ENCODE assay signal across 8 cellular contexts in genomic region chr17:7717756-7718350, GRCh38. TPM values are rescaled to one million over a fixed set of nuclear protein-coding genes. Genes with fewer than 3 reads are reported as not detected.
DNase-seq lines count a peak whose midpoint lies in the region; ATAC-seq, FAIRE-seq and TF ChIP-seq lines count a peak whose summit lies in the region.

No MANE protein-coding gene starts in this region.

- H3K9me3 ChIP-seq in HepG2 (ENCODE audit: low read length) (no peaks in the 10 kb centered on the region), testis (no peaks in the 10 kb centered on the region)

- no peaks in the 10 kb centered on the region for H3K79me2 ChIP-seq in HepG2 (ENCODE audit: insufficient read depth, low read length)

- ATAC-seq in HepG2, result no peak
- ATAC-seq in GM21786 (IDR thresholded peaks at IDR 0.05; ENCODE audit: unreplicated experiment), result no peak

- DNase-seq in Ammon's horn (ENCODE audit: low spot score) (peak; percentile 56), Kasumi-1 (lab: John Stamatoyannopoulos, UW) (peak; percentile 3 to 11), astrocyte of the cerebellum (ENCODE audit: low read depth) (no peak), HepG2 (ENCODE audit: low spot score) (no peak), testis (no peak), NOMO-1 (lab: John Stamatoyannopoulos, UW; ENCODE audit: unreplicated experiment in 2 of 2) (no peak), NCI-H2196 (lab: John Stamatoyannopoulos, UW; ENCODE audit: unreplicated experiment) (no peak)

- CTCF ChIA-PET in HepG2 (lab: Yijun Ruan, JAX; ENCODE audit: low intra/inter-chr PET ratio, low total read pairs), result interaction anchor here (2.0 kb wide), 1 partner anchor 30 kb away, joined by 5 read pairs; the partner anchor contains the start of gene WRAP53

- H3K9ac ChIP-seq in HepG2 (ENCODE audit: insufficient read depth, low read depth, low read length), result no peak overlapping the region

- H2AFZ ChIP-seq in HepG2 (ENCODE audit: low read length), result no peak overlapping the region

- no peak for TF ChIP-seq RAD21 in HepG2 (CRISPR knock-in tag; IDR thresholded peaks at IDR 0.05)

- no peak for TF ChIP-seq POLR2A in HepG2 (IDR thresholded peaks at IDR 0.05; ENCODE audit: insufficient read depth in 1 of 2, low read depth in 2 of 2, low read length in 2 of 2)
- no peak for TF ChIP-seq POLR2A in testis (IDR thresholded peaks at IDR 0.05)

- FAIRE-seq in HepG2 (lab: Jason Lieb, UNC), result no peak

- H3K27ac ChIP-seq in HepG2 (ENCODE audit: extremely low read length, insufficient read depth, low read length), result no peak overlapping the region
- H3K27ac ChIP-seq in testis, result no peak overlapping the region

- 13% methylated on average over 12 of the region's 16 CpGs for WGBS in HepG2 (ENCODE audit: low lambda C conversion rate)
- WGBS in testis, 2 donors, result 4 to 5% methylated on average over 16 of the region's 16 CpGs

- intact Hi-C loops in HepG2 (cut with micrococcal nuclease; ENCODE audit: unreplicated experiment), result no loop called here
- intact Hi-C loops in testis (cut with DNase I; ENCODE audit: low total_unique reads), result no loop called here

- no TSS peak for BruUV-seq in HepG2 (replicated peaks; lab: Mats Ljungman, UMichigan)

- H3K27me3 ChIP-seq in HepG2 (ENCODE audit: control insufficient read depth in 1 of 2, insufficient read depth in 2 of 2, low read length in 2 of 2) (peaks cover 12 to 84% of the 10 kb centered on the region in 2 experiments), testis (no peaks in the 10 kb centered on the region)

- H3K36me3 ChIP-seq in HepG2 (replicated peaks in 1 of 2; ENCODE audit: control insufficient read depth in 1 of 2, insufficient read depth in 2 of 2, low read length in 2 of 2) (no peaks in the 10 kb centered on the region), testis (ENCODE audit: low read depth, missing control alignments) (no peaks in the 10 kb centered on the region)

- TF ChIP-seq EP300 in HepG2 (IDR thresholded peaks at IDR 0.05; ENCODE audit: low read depth in 2 of 2, low read length in 2 of 2), result no peak
- TF ChIP-seq EP300 in HepG2 (CRISPR knock-in tag; IDR thresholded peaks at IDR 0.05; ENCODE audit: borderline replicate concordance), result no peak

- H4K20me1 ChIP-seq in HepG2 (ENCODE audit: insufficient read depth, low read length), result no peaks in the 10 kb centered on the region

- POLR2A ChIA-PET in HepG2 (lab: Yijun Ruan, JAX), result interaction anchor here (1.4 to 2.0 kb wide), 2 partner anchors 11 to 31 kb away, joined by 3 to 6 read pairs; partner anchors contain the start of gene TP53

- H3K4me1 ChIP-seq in HepG2 (ENCODE audit: insufficient read depth, low read length), result peaks cover 22% of the 10 kb centered on the region
- H3K4me1 ChIP-seq in testis, result peaks cover 12% of the 10 kb centered on the region

- in situ Hi-C loops in astrocyte of the cerebellum (cut with HindIII; ENCODE audit: low sequenced_read_pairs) (no loop called here), HepG2 (cut with HindIII; ENCODE audit: extremely low pct_ligation_motif_present, low pct_unique_long_range_greater_than_20kb) (loop anchor here (5.0 kb wide), 1 partner anchor 86 kb away; the partner anchor contains the start of gene SHBG)

- peak overlapping the region; percentile 52 for H3K4me3 ChIP-seq in astrocyte of the cerebellum (ENCODE audit: low read depth, low read length)
- peak overlapping the region; percentile 49 to 72 (median 62); a peak in 4 of 6 replicates for H3K4me3 ChIP-seq in HepG2 (replicated peaks in 1 of 3; ENCODE audit: insufficient read depth in 1 of 3, low read depth in 2 of 3, low read length in 3 of 3)
- H3K4me3 ChIP-seq in testis, result peak overlapping the region; percentile 49 to 71

- H3K4me2 ChIP-seq in HepG2 (ENCODE audit: low read depth, low read length), result peak overlapping the region; percentile 78

- TF ChIP-seq CTCF in astrocyte of the cerebellum (IDR thresholded peaks at IDR 0.05; ENCODE audit: low read depth, low read length, missing control alignments), result no peak
- TF ChIP-seq CTCF in HepG2 (CRISPR knock-in tag; IDR thresholded peaks at IDR 0.05), result no peak
- TF ChIP-seq CTCF in testis (IDR thresholded peaks at IDR 0.05), result no peak

RNA-seq across cellular contexts. Expression of gene DNAH2, which starts 0.3 kb away (rescaled TPM):
- total RNA-seq in HepG2 (2016; rRNA removed; fragmentation: Illumina TruSeq; extraction: Trizol), result not detected in 2 replicates
- total RNA-seq in HepG2 (2016; cell fraction: cytosol; rRNA removed; fragmentation: Illumina TruSeq; extraction: Trizol; ENCODE audit: low read depth), result not detected in 2 replicates
- total RNA-seq in HepG2 (2016; cell fraction: insoluble cytoplasmic fraction; rRNA removed; fragmentation: Illumina TruSeq; extraction: Trizol), result under 0.01 TPM in 1 of 2 replicates, not detected in the other
- total RNA-seq in HepG2 (2016; cell fraction: membrane; rRNA removed; fragmentation: Illumina TruSeq; extraction: Trizol), result not detected in 2 replicates
- not detected in 2 replicates for total RNA-seq in HepG2 (2016; cell fraction: nucleus; rRNA removed; fragmentation: Illumina TruSeq; extraction: Trizol)
- polyA plus RNA-seq in HepG2 (2011; rRNA removed), result not detected in 2 replicates
- under 0.01 and 0.01 TPM in 2 replicates for polyA plus RNA-seq in HepG2 (2011; cell fraction: cytosol; rRNA removed)
- polyA plus RNA-seq in HepG2 (2011; cell fraction: nucleus; rRNA removed), result 0.03 and 0.05 TPM in 2 replicates
- polyA plus RNA-seq in HepG2 (2012), result 0.01 and 0.04 TPM in 2 replicates
- not detected in 2 replicates for polyA plus RNA-seq in HepG2 (2016; cell fraction: cytosol; fragmentation: Illumina TruSeq; extraction: Trizol; ENCODE audit: low read depth)
- polyA plus RNA-seq in HepG2 (2016; cell fraction: insoluble cytoplasmic fraction; fragmentation: Illumina TruSeq; extraction: Trizol; ENCODE audit: low read depth), result not detected in 2 replicates
- polyA plus RNA-seq in HepG2 (2016; cell fraction: membrane; fragmentation: Illumina TruSeq; extraction: Trizol; ENCODE audit: low read depth), result not detected in 2 replicates
- not detected in 2 replicates for polyA plus RNA-seq in HepG2 (2016; cell fraction: nucleus; fragmentation: Illumina TruSeq; extraction: Trizol; ENCODE audit: insufficient read depth, low read depth)
- 5.1 TPM in 1 of 2 replicates, not detected in the other for polyA minus RNA-seq in HepG2 (2011; rRNA and poly(A)+ RNA removed; ENCODE audit: low replicate concordance)
- polyA minus RNA-seq in HepG2 (2011; cell fraction: cytosol; rRNA and poly(A)+ RNA removed), result not detected in 2 replicates
- under 0.01 TPM in 1 of 2 replicates, not detected in the other for polyA minus RNA-seq in HepG2 (2011; cell fraction: nucleus; rRNA and poly(A)+ RNA removed)
- 10 to 100 TPM; 11.7 to 22.7 TPM for total RNA-seq in testis
- polyA plus RNA-seq in testis (ENCODE audit: insufficient read depth, low read depth, low replicate concordance), result 24.9 TPM

RNA-seq across cellular contexts. Expression of gene EFNB3, which starts 12.9 kb away (rescaled TPM):
- total RNA-seq in HepG2 (2016; rRNA removed; fragmentation: Illumina TruSeq; extraction: Trizol), result 0.07 TPM in 1 of 2 replicates, not detected in the other
- not detected in 2 replicates for total RNA-seq in HepG2 (2016; cell fraction: cytosol; rRNA removed; fragmentation: Illumina TruSeq; extraction: Trizol; ENCODE audit: low read depth)
- not detected in 2 replicates for total RNA-seq in HepG2 (2016; cell fraction: insoluble cytoplasmic fraction; rRNA removed; fragmentation: Illumina TruSeq; extraction: Trizol)
- 0.06 and 0.14 TPM in 2 replicates for total RNA-seq in HepG2 (2016; cell fraction: membrane; rRNA removed; fragmentation: Illumina TruSeq; extraction: Trizol)
- total RNA-seq in HepG2 (2016; cell fraction: nucleus; rRNA removed; fragmentation: Illumina TruSeq; extraction: Trizol), result not detected in 2 replicates
- polyA plus RNA-seq in HepG2 (2011; rRNA removed), result 0.18 and 0.25 TPM in 2 replicates
- polyA plus RNA-seq in HepG2 (2011; cell fraction: cytosol; rRNA removed), result 0.24 and 0.29 TPM in 2 replicates
- 0.27 and 0.40 TPM in 2 replicates for polyA plus RNA-seq in HepG2 (2011; cell fraction: nucleus; rRNA removed)
- polyA plus RNA-seq in HepG2 (2012), result 0.12 and 0.17 TPM in 2 replicates
- 0.03 TPM in 1 of 2 replicates, not detected in the other for polyA plus RNA-seq in HepG2 (2016; cell fraction: cytosol; fragmentation: Illumina TruSeq; extraction: Trizol; ENCODE audit: low read depth)
- polyA plus RNA-seq in HepG2 (2016; cell fraction: insoluble cytoplasmic fraction; fragmentation: Illumina TruSeq; extraction: Trizol; ENCODE audit: low read depth), result 0.13 and 0.14 TPM in 2 replicates
- polyA plus RNA-seq in HepG2 (2016; cell fraction: membrane; fragmentation: Illumina TruSeq; extraction: Trizol; ENCODE audit: low read depth), result 0.07 TPM in 1 of 2 replicates, not detected in the other
- 0.14 and 0.19 TPM in 2 replicates for polyA plus RNA-seq in HepG2 (2016; cell fraction: nucleus; fragmentation: Illumina TruSeq; extraction: Trizol; ENCODE audit: insufficient read depth, low read depth)
- 0.18 and 0.21 TPM in 2 replicates for polyA minus RNA-seq in HepG2 (2011; rRNA and poly(A)+ RNA removed; ENCODE audit: low replicate concordance)
- 0.20 and 0.26 TPM in 2 replicates for polyA minus RNA-seq in HepG2 (2011; cell fraction: cytosol; rRNA and poly(A)+ RNA removed)
- polyA minus RNA-seq in HepG2 (2011; cell fraction: nucleus; rRNA and poly(A)+ RNA removed), result not detected in 2 replicates
- total RNA-seq in testis, result 1 to 10 TPM in 1 of 2 donors, under 1 TPM in 1; 0.93 to 2.0 TPM
- 3.5 TPM for polyA plus RNA-seq in testis (ENCODE audit: insufficient read depth, low read depth, low replicate concordance)

RNA-seq across cellular contexts. Expression of gene WRAP53, which starts 29.6 kb away (rescaled TPM):
- total RNA-seq in HepG2 (2016; rRNA removed; fragmentation: Illumina TruSeq; extraction: Trizol) (18.1 and 19.5 TPM in 2 replicates), testis (10 to 100 TPM; 10.5 to 11.3 TPM)
- 8.6 and 9.4 TPM in 2 replicates for total RNA-seq in HepG2 (2016; cell fraction: cytosol; rRNA removed; fragmentation: Illumina TruSeq; extraction: Trizol; ENCODE audit: low read depth)
- total RNA-seq in HepG2 (2016; cell fraction: insoluble cytoplasmic fraction; rRNA removed; fragmentation: Illumina TruSeq; extraction: Trizol), result 17.9 and 22.2 TPM in 2 replicates
- 8.1 and 11.5 TPM in 2 replicates for total RNA-seq in HepG2 (2016; cell fraction: membrane; rRNA removed; fragmentation: Illumina TruSeq; extraction: Trizol)
- 12.1 and 15.8 TPM in 2 replicates for total RNA-seq in HepG2 (2016; cell fraction: nucleus; rRNA removed; fragmentation: Illumina TruSeq; extraction: Trizol)
- polyA plus RNA-seq in HepG2 (2011; rRNA removed) (7.0 and 7.2 TPM in 2 replicates), testis (ENCODE audit: insufficient read depth, low read depth, low replicate concordance) (12.0 TPM)
- polyA plus RNA-seq in HepG2 (2011; cell fraction: cytosol; rRNA removed), result 4.4 and 7.1 TPM in 2 replicates
- polyA plus RNA-seq in HepG2 (2011; cell fraction: nucleus; rRNA removed), result 11.7 and 15.9 TPM in 2 replicates
- 5.6 and 6.3 TPM in 2 replicates for polyA plus RNA-seq in HepG2 (2012)
- 7.7 and 8.3 TPM in 2 replicates for polyA plus RNA-seq in HepG2 (2016; cell fraction: cytosol; fragmentation: Illumina TruSeq; extraction: Trizol; ENCODE audit: low read depth)
- polyA plus RNA-seq in HepG2 (2016; cell fraction: insoluble cytoplasmic fraction; fragmentation: Illumina TruSeq; extraction: Trizol; ENCODE audit: low read depth), result 16.8 and 21.2 TPM in 2 replicates
- 8.3 and 11.4 TPM in 2 replicates for polyA plus RNA-seq in HepG2 (2016; cell fraction: membrane; fragmentation: Illumina TruSeq; extraction: Trizol; ENCODE audit: low read depth)
- polyA plus RNA-seq in HepG2 (2016; cell fraction: nucleus; fragmentation: Illumina TruSeq; extraction: Trizol; ENCODE audit: insufficient read depth, low read depth), result 20.5 and 21.7 TPM in 2 replicates
- 11.5 and 30.5 TPM in 2 replicates for polyA minus RNA-seq in HepG2 (2011; rRNA and poly(A)+ RNA removed; ENCODE audit: low replicate concordance)
- 4.7 and 5.5 TPM in 2 replicates for polyA minus RNA-seq in HepG2 (2011; cell fraction: cytosol; rRNA and poly(A)+ RNA removed)
- polyA minus RNA-seq in HepG2 (2011; cell fraction: nucleus; rRNA and poly(A)+ RNA removed), result 6.0 and 6.4 TPM in 2 replicates

RNA-seq across cellular contexts. Expression of gene TP53, which starts 30.6 kb away (rescaled TPM):
- 29.9 and 35.0 TPM in 2 replicates for total RNA-seq in HepG2 (2016; rRNA removed; fragmentation: Illumina TruSeq; extraction: Trizol)
- total RNA-seq in HepG2 (2016; cell fraction: cytosol; rRNA removed; fragmentation: Illumina TruSeq; extraction: Trizol; ENCODE audit: low read depth), result 7.4 and 8.1 TPM in 2 replicates
- 30.5 and 32.0 TPM in 2 replicates for total RNA-seq in HepG2 (2016; cell fraction: insoluble cytoplasmic fraction; rRNA removed; fragmentation: Illumina TruSeq; extraction: Trizol)
- 23.8 and 26.1 TPM in 2 replicates for total RNA-seq in HepG2 (2016; cell fraction: membrane; rRNA removed; fragmentation: Illumina TruSeq; extraction: Trizol)
- total RNA-seq in HepG2 (2016; cell fraction: nucleus; rRNA removed; fragmentation: Illumina TruSeq; extraction: Trizol), result 19.9 and 21.8 TPM in 2 replicates
- polyA plus RNA-seq in HepG2 (2011; rRNA removed), result 17.1 and 19.8 TPM in 2 replicates
- 14.9 and 15.3 TPM in 2 replicates for polyA plus RNA-seq in HepG2 (2011; cell fraction: cytosol; rRNA removed)
- polyA plus RNA-seq in HepG2 (2011; cell fraction: nucleus; rRNA removed), result 24.8 and 25.1 TPM in 2 replicates
- polyA plus RNA-seq in HepG2 (2012), result 23.2 and 32.7 TPM in 2 replicates
- polyA plus RNA-seq in HepG2 (2016; cell fraction: cytosol; fragmentation: Illumina TruSeq; extraction: Trizol; ENCODE audit: low read depth), result 4.3 and 5.3 TPM in 2 replicates
- polyA plus RNA-seq in HepG2 (2016; cell fraction: insoluble cytoplasmic fraction; fragmentation: Illumina TruSeq; extraction: Trizol; ENCODE audit: low read depth), result 40.7 and 45.0 TPM in 2 replicates
- 13.3 and 15.8 TPM in 2 replicates for polyA plus RNA-seq in HepG2 (2016; cell fraction: membrane; fragmentation: Illumina TruSeq; extraction: Trizol; ENCODE audit: low read depth)
- polyA plus RNA-seq in HepG2 (2016; cell fraction: nucleus; fragmentation: Illumina TruSeq; extraction: Trizol; ENCODE audit: insufficient read depth, low read depth), result 36.9 and 39.3 TPM in 2 replicates
- polyA minus RNA-seq in HepG2 (2011; rRNA and poly(A)+ RNA removed; ENCODE audit: low replicate concordance), result 22.4 and 24.9 TPM in 2 replicates
- 18.2 and 23.9 TPM in 2 replicates for polyA minus RNA-seq in HepG2 (2011; cell fraction: cytosol; rRNA and poly(A)+ RNA removed)
- 13.0 and 14.8 TPM in 2 replicates for polyA minus RNA-seq in HepG2 (2011; cell fraction: nucleus; rRNA and poly(A)+ RNA removed)
- 10 to 100 TPM; 45.0 to 47.1 TPM for total RNA-seq in testis
- polyA plus RNA-seq in testis (ENCODE audit: insufficient read depth, low read depth, low replicate concordance), result 32.1 TPM

Comparison
In these comparisons a context has a peak if more than half of its experiments do, and no peak if none do; other contexts are left out.
1. DNase-seq: peak in Ammon's horn (single experiment) and Kasumi-1 (2 of 2); none in astrocyte of the cerebellum (single experiment), HepG2 (single experiment), testis (single experiment), NOMO-1 (0 of 2) and NCI-H2196 (single experiment).
2. RNA of gene DNAH2, which starts 0.3 kb away (total RNA-seq): 11.7 to 22.7 TPM in testis; under 0.01 TPM in HepG2; every median in the first group is over 10 times any median in the second.
3. Peak in every context shown above with its lines, with median percentiles within 50 percentile points of each other: H3K4me3 ChIP-seq.